ENCODE assay signal across 2 cellular contexts in the genomic region with DNA sequence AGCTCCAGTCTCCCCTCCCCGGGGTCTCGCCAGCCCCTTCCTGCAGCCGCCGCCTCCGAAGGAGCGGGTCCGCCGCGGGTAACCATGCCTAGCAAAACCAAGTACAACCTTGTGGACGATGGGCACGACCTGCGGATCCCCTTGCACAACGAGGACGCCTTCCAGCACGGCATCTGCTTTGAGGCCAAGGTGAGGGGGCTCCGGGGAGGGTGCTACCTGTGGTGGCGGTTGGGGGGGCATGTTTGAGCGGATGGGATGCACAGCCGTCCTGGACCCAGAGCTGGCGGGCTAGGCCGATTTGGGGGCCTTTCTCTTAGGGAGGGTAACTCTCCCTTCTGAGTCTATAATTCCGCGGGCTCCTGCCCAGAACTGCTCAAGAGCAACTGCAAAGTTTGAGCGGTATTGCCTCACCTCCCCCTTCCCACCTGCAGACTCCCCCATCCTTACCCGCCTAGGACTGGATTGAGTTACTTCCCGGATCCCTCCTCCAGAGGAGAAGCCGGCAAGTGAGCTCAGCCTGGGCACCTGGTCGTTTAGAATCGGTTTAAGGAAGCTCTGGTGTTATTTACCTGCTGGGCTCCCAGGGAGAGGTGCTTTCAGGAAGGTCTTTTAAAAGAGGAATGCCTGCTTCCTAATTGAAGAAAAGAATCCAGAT.
TF ChIP-seq lines count a peak whose summit lies in the region.

No MANE protein-coding gene starts in this region.

TF ChIP-seq in GM12891, 5 proteins besides CTCF, POLR2A, EP300 and RAD21 (continued from another document):
- TF ChIP-seq SPI1 (IDR thresholded peaks at IDR 0.05; ENCODE audit: low read depth, low read length) (no peak), TAF1 (IDR thresholded peaks at IDR 0.05; ENCODE audit: low read depth, low read length) (no peak)

TF ChIP-seq in HepG2, 621 proteins besides CTCF, POLR2A, EP300 and RAD21 (continued from another document):
- TF ChIP-seq, protein P1, sequence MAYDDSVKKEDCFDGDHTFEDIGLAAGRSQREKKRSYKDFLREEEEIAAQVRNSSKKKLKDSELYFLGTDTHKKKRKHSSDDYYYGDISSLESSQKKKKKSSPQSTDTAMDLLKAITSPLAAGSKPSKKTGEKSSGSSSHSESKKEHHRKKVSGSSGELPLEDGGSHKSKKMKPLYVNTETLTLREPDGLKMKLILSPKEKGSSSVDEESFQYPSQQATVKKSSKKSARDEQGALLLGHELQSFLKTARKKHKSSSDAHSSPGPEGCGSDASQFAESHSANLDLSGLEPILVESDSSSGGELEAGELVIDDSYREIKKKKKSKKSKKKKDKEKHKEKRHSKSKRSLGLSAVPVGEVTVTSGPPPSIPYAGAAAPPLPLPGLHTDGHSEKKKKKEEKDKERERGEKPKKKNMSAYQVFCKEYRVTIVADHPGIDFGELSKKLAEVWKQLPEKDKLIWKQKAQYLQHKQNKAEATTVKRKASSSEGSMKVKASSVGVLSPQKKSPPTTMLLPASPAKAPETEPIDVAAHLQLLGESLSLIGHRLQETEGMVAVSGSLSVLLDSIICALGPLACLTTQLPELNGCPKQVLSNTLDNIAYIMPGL (CRISPR knock-in tag; IDR thresholded peaks at IDR 0.05; ENCODE audit: borderline replicate concordance in 1 of 2, low read depth in 1 of 2): 0 out of 4 replicates have a peak, but pooled peaks of 1 of the 2 experiments have one; percentile 5
- TF ChIP-seq HDAC1 (CRISPR knock-in tag; IDR thresholded peaks at IDR 0.05) (0 out of 2 replicates have a peak, but pooled peaks have one; percentile 3), ZNF788 (CRISPR knock-in tag; IDR thresholded peaks at IDR 0.05; ENCODE audit: borderline replicate concordance) (0 out of 2 replicates have a peak, but pooled peaks have one; percentile 11), SAP130 (CRISPR knock-in tag; IDR thresholded peaks at IDR 0.05; ENCODE audit: low read depth) (0 out of 2 replicates have a peak, but pooled peaks have one; percentile 4), KDM5A (IDR thresholded peaks at IDR 0.05; ENCODE audit: borderline replicate concordance, low read length) (0 out of 2 replicates have a peak, but pooled peaks have one; percentile 30), ZNF431 (CRISPR knock-in tag; IDR thresholded peaks at IDR 0.05; ENCODE audit: borderline replicate concordance, low read depth) (no peak), TGIF2 (CRISPR knock-in tag; IDR thresholded peaks at IDR 0.05) (0 out of 2 replicates have a peak, but pooled peaks have one; percentile 40), NCOR1 (IDR thresholded peaks at IDR 0.05; ENCODE audit: borderline replicate concordance, low read length) (no peak), ZNF704 (CRISPR knock-in tag; IDR thresholded peaks at IDR 0.05; ENCODE audit: borderline replicate concordance) (0 out of 2 replicates have a peak, but pooled peaks have one; percentile 53), ZNF564 (CRISPR knock-in tag; IDR thresholded peaks at IDR 0.05) (0 out of 2 replicates have a peak, but pooled peaks have one; percentile 47), ZNF235 (CRISPR knock-in tag; IDR thresholded peaks at IDR 0.05; ENCODE audit: borderline replicate concordance) (peak; percentile 87), ZNF841 (CRISPR knock-in tag; IDR thresholded peaks at IDR 0.05; ENCODE audit: borderline replicate concordance) (peak; percentile 6; the same call in 1 of the 2 replicates), TBX2 (CRISPR knock-in tag; IDR thresholded peaks at IDR 0.05; ENCODE audit: borderline replicate concordance) (peak; percentile 29; the same call in 1 of the 2 replicates), MED8 (CRISPR knock-in tag; IDR thresholded peaks at IDR 0.05; ENCODE audit: insufficient replicate concordance) (peak; percentile 23), MAFF (IDR thresholded peaks at IDR 0.05; ENCODE audit: low read depth, low read length) (no peak), ZNF207 (IDR thresholded peaks at IDR 0.05; ENCODE audit: borderline replicate concordance) (no peak)
- TF ChIP-seq, protein P2, sequence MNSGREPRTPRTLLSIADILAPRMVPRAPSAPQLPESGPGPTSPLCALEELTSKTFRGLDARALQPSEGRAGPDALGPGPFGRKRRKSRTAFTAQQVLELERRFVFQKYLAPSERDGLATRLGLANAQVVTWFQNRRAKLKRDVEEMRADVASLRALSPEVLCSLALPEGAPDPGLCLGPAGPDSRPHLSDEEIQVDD (CRISPR knock-in tag; IDR thresholded peaks at IDR 0.05; ENCODE audit: borderline replicate concordance): no peak
- TF ChIP-seq, protein P3, sequence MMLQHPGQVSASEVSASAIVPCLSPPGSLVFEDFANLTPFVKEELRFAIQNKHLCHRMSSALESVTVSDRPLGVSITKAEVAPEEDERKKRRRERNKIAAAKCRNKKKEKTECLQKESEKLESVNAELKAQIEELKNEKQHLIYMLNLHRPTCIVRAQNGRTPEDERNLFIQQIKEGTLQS (CRISPR knock-in tag; IDR thresholded peaks at IDR 0.05): 0 out of 2 replicates have a peak, but pooled peaks have one; percentile 4
